In genomic region chr10:66927271-66927950, GRCh38 we compare ENCODE assay signal across 1 cellular context.
TF ChIP-seq lines count a peak whose summit lies in the region.

No MANE protein-coding gene starts in this region.

TF ChIP-seq in HepG2, 621 proteins besides CTCF, POLR2A, EP300 and RAD21 (continued from another document):
- TF ChIP-seq, protein P1, sequence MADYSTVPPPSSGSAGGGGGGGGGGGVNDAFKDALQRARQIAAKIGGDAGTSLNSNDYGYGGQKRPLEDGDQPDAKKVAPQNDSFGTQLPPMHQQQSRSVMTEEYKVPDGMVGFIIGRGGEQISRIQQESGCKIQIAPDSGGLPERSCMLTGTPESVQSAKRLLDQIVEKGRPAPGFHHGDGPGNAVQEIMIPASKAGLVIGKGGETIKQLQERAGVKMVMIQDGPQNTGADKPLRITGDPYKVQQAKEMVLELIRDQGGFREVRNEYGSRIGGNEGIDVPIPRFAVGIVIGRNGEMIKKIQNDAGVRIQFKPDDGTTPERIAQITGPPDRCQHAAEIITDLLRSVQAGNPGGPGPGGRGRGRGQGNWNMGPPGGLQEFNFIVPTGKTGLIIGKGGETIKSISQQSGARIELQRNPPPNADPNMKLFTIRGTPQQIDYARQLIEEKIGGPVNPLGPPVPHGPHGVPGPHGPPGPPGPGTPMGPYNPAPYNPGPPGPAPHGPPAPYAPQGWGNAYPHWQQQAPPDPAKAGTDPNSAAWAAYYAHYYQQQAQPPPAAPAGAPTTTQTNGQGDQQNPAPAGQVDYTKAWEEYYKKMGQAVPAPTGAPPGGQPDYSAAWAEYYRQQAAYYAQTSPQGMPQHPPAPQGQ (CRISPR knock-in tag; IDR thresholded peaks at IDR 0.05; ENCODE audit: borderline replicate concordance), result no peak
- TF ChIP-seq, protein P2, sequence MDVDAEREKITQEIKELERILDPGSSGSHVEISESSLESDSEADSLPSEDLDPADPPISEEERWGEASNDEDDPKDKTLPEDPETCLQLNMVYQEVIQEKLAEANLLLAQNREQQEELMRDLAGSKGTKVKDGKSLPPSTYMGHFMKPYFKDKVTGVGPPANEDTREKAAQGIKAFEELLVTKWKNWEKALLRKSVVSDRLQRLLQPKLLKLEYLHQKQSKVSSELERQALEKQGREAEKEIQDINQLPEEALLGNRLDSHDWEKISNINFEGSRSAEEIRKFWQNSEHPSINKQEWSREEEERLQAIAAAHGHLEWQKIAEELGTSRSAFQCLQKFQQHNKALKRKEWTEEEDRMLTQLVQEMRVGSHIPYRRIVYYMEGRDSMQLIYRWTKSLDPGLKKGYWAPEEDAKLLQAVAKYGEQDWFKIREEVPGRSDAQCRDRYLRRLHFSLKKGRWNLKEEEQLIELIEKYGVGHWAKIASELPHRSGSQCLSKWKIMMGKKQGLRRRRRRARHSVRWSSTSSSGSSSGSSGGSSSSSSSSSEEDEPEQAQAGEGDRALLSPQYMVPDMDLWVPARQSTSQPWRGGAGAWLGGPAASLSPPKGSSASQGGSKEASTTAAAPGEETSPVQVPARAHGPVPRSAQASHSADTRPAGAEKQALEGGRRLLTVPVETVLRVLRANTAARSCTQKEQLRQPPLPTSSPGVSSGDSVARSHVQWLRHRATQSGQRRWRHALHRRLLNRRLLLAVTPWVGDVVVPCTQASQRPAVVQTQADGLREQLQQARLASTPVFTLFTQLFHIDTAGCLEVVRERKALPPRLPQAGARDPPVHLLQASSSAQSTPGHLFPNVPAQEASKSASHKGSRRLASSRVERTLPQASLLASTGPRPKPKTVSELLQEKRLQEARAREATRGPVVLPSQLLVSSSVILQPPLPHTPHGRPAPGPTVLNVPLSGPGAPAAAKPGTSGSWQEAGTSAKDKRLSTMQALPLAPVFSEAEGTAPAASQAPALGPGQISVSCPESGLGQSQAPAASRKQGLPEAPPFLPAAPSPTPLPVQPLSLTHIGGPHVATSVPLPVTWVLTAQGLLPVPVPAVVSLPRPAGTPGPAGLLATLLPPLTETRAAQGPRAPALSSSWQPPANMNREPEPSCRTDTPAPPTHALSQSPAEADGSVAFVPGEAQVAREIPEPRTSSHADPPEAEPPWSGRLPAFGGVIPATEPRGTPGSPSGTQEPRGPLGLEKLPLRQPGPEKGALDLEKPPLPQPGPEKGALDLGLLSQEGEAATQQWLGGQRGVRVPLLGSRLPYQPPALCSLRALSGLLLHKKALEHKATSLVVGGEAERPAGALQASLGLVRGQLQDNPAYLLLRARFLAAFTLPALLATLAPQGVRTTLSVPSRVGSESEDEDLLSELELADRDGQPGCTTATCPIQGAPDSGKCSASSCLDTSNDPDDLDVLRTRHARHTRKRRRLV (CRISPR knock-in tag; IDR thresholded peaks at IDR 0.05), result no peak
- no peak for TF ChIP-seq ZZZ3 (CRISPR knock-in tag; IDR thresholded peaks at IDR 0.05; ENCODE audit: borderline replicate concordance)
- no peak for TF ChIP-seq SKI (IDR thresholded peaks at IDR 0.05; ENCODE audit: partially characterized antibody)
- TF ChIP-seq ZNF773 (CRISPR knock-in tag; IDR thresholded peaks at IDR 0.05; ENCODE audit: borderline replicate concordance), result no peak
- no peak for TF ChIP-seq ZNF10 (CRISPR knock-in tag; IDR thresholded peaks at IDR 0.05; ENCODE audit: borderline replicate concordance, low read depth)
- TF ChIP-seq, protein P3, sequence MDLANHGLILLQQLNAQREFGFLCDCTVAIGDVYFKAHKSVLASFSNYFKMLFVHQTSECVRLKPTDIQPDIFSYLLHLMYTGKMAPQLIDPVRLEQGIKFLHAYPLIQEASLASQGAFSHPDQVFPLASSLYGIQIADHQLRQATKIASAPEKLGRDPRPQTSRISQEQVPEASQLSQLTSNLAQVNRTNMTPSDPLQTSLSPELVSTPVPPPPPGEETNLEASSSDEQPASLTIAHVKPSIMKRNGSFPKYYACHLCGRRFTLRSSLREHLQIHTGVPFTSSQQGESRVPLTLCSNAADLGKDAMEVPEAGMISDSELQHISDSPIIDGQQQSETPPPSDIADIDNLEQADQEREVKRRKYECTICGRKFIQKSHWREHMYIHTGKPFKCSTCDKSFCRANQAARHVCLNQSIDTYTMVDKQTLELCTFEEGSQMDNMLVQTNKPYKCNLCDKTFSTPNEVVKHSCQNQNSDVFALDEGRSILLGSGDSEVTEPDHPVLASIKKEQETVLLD (CRISPR knock-in tag; IDR thresholded peaks at IDR 0.05; ENCODE audit: low read depth), result no peak
